1 cellular context compared by ENCODE assay signal in genomic region chr19:43638991-43639494, GRCh38.
TF ChIP-seq lines count a peak whose summit lies in the region.

No MANE protein-coding gene starts in this region.

TF ChIP-seq in H1, 55 proteins besides CTCF, POLR2A, EP300 and RAD21:
- TF ChIP-seq E2F6 (IDR thresholded peaks at IDR 0.05), result no peak
- no peak for TF ChIP-seq SP1 (IDR thresholded peaks at IDR 0.05; ENCODE audit: low read depth, low read length)
- TF ChIP-seq CHD2 (IDR thresholded peaks at IDR 0.05; ENCODE audit: low read length), result no peak
- no peak for TF ChIP-seq MAX (IDR thresholded peaks at IDR 0.05)
- no peak for TF ChIP-seq SIRT6 (IDR thresholded peaks at IDR 0.05; ENCODE audit: low read length)
- TF ChIP-seq HDAC2 (IDR thresholded peaks at IDR 0.05; ENCODE audit: borderline replicate concordance in 1 of 2, low read depth in 2 of 2, low read length in 2 of 2), result no peak
- TF ChIP-seq BCL11A (IDR thresholded peaks at IDR 0.05; ENCODE audit: low read depth in 2 of 2, low read length in 2 of 2), result no peak
- TF ChIP-seq TAF1 (IDR thresholded peaks at IDR 0.05; ENCODE audit: low read depth, low read length), result no peak
- no peak for TF ChIP-seq NANOG (IDR thresholded peaks at IDR 0.05; ENCODE audit: insufficient read depth, low read depth, low read length, poor library complexity, severe bottlenecking)
- TF ChIP-seq CBX5 (IDR thresholded peaks at IDR 0.05; ENCODE audit: low read depth, low read length), result no peak
- no peak for TF ChIP-seq SP2 (IDR thresholded peaks at IDR 0.05; ENCODE audit: low read length)
- no peak for TF ChIP-seq PHF8 (conservative IDR thresholded peaks at IDR 0.05; ENCODE audit: low read depth, low read length)
- TF ChIP-seq SUZ12 (IDR thresholded peaks at IDR 0.05; ENCODE audit: low read length), result no peak
- no peak for TF ChIP-seq EZH2 (IDR thresholded peaks at IDR 0.05; ENCODE audit: low read depth, low read length, severe bottlenecking)
- TF ChIP-seq EGR1 (IDR thresholded peaks at IDR 0.05; ENCODE audit: borderline replicate concordance, low read depth, low read length), result no peak
- TF ChIP-seq JUN (IDR thresholded peaks at IDR 0.05; ENCODE audit: low read depth, low read length), result no peak
- TF ChIP-seq SRF (IDR thresholded peaks at IDR 0.05; ENCODE audit: low read depth, low read length), result no peak
- no peak for TF ChIP-seq RFX5 (IDR thresholded peaks at IDR 0.05; ENCODE audit: borderline replicate concordance, low read depth, low read length)
- no peak for TF ChIP-seq ATF3 (IDR thresholded peaks at IDR 0.05; ENCODE audit: insufficient read depth, low read depth, low read length)
